15 cellular contexts compared by ENCODE assay signal in genomic region chr1:227779651-227780050, GRCh38. TPM values are rescaled to one million over a fixed set of nuclear protein-coding genes. Genes with fewer than 3 reads are reported as not detected.
"Had no signal": no experiment of that assay in that cellular context is flagged by ENCODE, and none has a peak within 500 bp of the region (broad histone marks: within the 10 kb centered on the region; RNA-seq: fewer than 3 reads in every experiment).

No MANE protein-coding gene starts in this region.

- H3K36me3 ChIP-seq: pancreas, transverse colon had no signal

- H3K4me1 Mint-ChIP-seq: activated B cell treated with CpG ODN at 0.5 μM for 24 hours, memory B cell had no signal

- H3K9me3 ChIP-seq: pancreas, transverse colon had no signal

- H3K27ac Mint-ChIP-seq: activated B cell treated with CpG ODN at 0.5 μM for 24 hours; activated CD4-positive, alpha-beta T cell treated with anti-CD3 and anti-CD28 coated beads, Interleukin-2, amount 10 ng/mL, durations not matched to agents 7 days and 5 days; activated naive CD4-positive, alpha-beta T cell treated with anti-CD3 and anti-CD28 coated beads, Interleukin-2, amount 10 ng/mL, durations not matched to agents 7 days and 5 days; activated T-helper 1 cell treated with anti-CD3 and anti-CD28 coated beads, Interleukin-12 subunit alpha, Interleukin-12 subunit beta, Interleukin-2, Interleukin-4 antibody, amounts not matched to agents 30 ng/mL and 10 ng/mL and 1 ng/mL, durations not matched to agents 14 hours and 24 hours and 36 hours; memory B cell; T-helper 1 cell treated with Interleukin-12 subunit alpha and Interleukin-12 subunit beta and Interleukin-4 antibody, amounts not matched to agents 30 μg/mL and 1 μg/mL, for 36 hours had no signal

- DNase-seq: activated CD4-positive, alpha-beta T cell treated with anti-CD3 and anti-CD28 coated beads, Interleukin-2, amount 10 ng/mL, durations not matched to agents 7 days and 5 days; activated naive CD4-positive, alpha-beta T cell treated with anti-CD3 and anti-CD28 coated beads, Interleukin-2, amount 10 ng/mL, durations not matched to agents 7 days and 5 days; effector CD4-positive, alpha-beta T cell; foreskin melanocyte; small intestine; transverse colon had no signal

- H3K27me3 ChIP-seq: pancreas, transverse colon had no signal

- H3K4me3 Mint-ChIP-seq: activated B cell treated with CpG ODN at 0.5 μM for 24 hours; activated CD4-positive, alpha-beta T cell treated with anti-CD3 and anti-CD28 coated beads, Interleukin-2, amount 10 ng/mL, durations not matched to agents 7 days and 5 days; activated naive CD4-positive, alpha-beta T cell treated with anti-CD3 and anti-CD28 coated beads, Interleukin-2, amount 10 ng/mL, durations not matched to agents 7 days and 5 days; activated T-helper 1 cell treated with anti-CD3 and anti-CD28 coated beads, Interleukin-12 subunit alpha, Interleukin-12 subunit beta, Interleukin-2, Interleukin-4 antibody, amounts not matched to agents 30 ng/mL and 10 ng/mL and 1 ng/mL, durations not matched to agents 14 hours and 24 hours and 36 hours; memory B cell; T-helper 1 cell treated with Interleukin-12 subunit alpha and Interleukin-12 subunit beta and Interleukin-4 antibody, amounts not matched to agents 30 μg/mL and 1 μg/mL, for 36 hours had no signal

- H3K4me3 ChIP-seq: coronary artery, pancreas, transverse colon had no signal

- H3K27ac ChIP-seq: coronary artery, pancreas, transverse colon had no signal

- H3K4me1 ChIP-seq: pancreas, transverse colon had no signal

- H3K9me3 Mint-ChIP-seq: activated B cell treated with CpG ODN at 0.5 μM for 24 hours; activated CD4-positive, alpha-beta T cell treated with anti-CD3 and anti-CD28 coated beads, Interleukin-2, amount 10 ng/mL, durations not matched to agents 7 days and 5 days; activated naive CD4-positive, alpha-beta T cell treated with anti-CD3 and anti-CD28 coated beads, Interleukin-2, amount 10 ng/mL, durations not matched to agents 7 days and 5 days; activated T-helper 1 cell treated with anti-CD3 and anti-CD28 coated beads, Interleukin-12 subunit alpha, Interleukin-12 subunit beta, Interleukin-2, Interleukin-4 antibody, amounts not matched to agents 30 ng/mL and 10 ng/mL and 1 ng/mL, durations not matched to agents 14 hours and 24 hours and 36 hours; memory B cell; T-helper 1 cell treated with Interleukin-12 subunit alpha and Interleukin-12 subunit beta and Interleukin-4 antibody, amounts not matched to agents 30 μg/mL and 1 μg/mL, for 36 hours had no signal

- H3K27me3 Mint-ChIP-seq: activated B cell treated with CpG ODN at 0.5 μM for 24 hours; activated CD4-positive, alpha-beta T cell treated with anti-CD3 and anti-CD28 coated beads, Interleukin-2, amount 10 ng/mL, durations not matched to agents 7 days and 5 days; activated naive CD4-positive, alpha-beta T cell treated with anti-CD3 and anti-CD28 coated beads, Interleukin-2, amount 10 ng/mL, durations not matched to agents 7 days and 5 days; memory B cell had no signal

- ATAC-seq: pancreas had no signal

RNA-seq across cellular contexts. Expression of gene PRSS38, which starts 35.8 kb away (rescaled TPM):
- total RNA-seq: activated B cell treated with CpG ODN at 0.5 μM for 24 hours; activated CD4-positive, alpha-beta T cell treated with anti-CD3 and anti-CD28 coated beads, Interleukin-2, amount 10 ng/mL, durations not matched to agents 7 days and 5 days; activated T-helper 1 cell treated with anti-CD3 and anti-CD28 coated beads, Interleukin-12 subunit alpha, Interleukin-12 subunit beta, Interleukin-2, Interleukin-4 antibody, amounts not matched to agents 30 ng/mL and 10 ng/mL and 1 ng/mL, durations not matched to agents 14 hours and 24 hours and 36 hours; pancreas; renal cortical epithelial cell; transverse colon had no signal
- polyA plus RNA-seq: adipose tissue, neural cell, pancreas, small intestine had no signal
